Comparison of ENCODE assay signal across 9 cellular contexts in genomic region chr21:38798481-38798882, GRCh38. TPM values are rescaled to one million over a fixed set of nuclear protein-coding genes. Genes with fewer than 3 reads are reported as not detected.
A peak's percentile ranks its signal among the peaks of the same experiment; 100 is the strongest.
DNase-seq lines count a peak whose midpoint lies in the region; ATAC-seq, FAIRE-seq and TF ChIP-seq lines count a peak whose summit lies in the region.
"Had no signal": no experiment of that assay in that cellular context is flagged by ENCODE, and none has a peak within 500 bp of the region (broad histone marks: within the 10 kb centered on the region; RNA-seq: fewer than 3 reads in every experiment).

No MANE protein-coding gene starts in this region.

- H3K4me2 ChIP-seq in K562 (ENCODE audit: insufficient read depth, low read length) = peak overlapping the region; percentile 61

- POLR2A ChIA-PET in K562 (lab: Yijun Ruan, JAX) = interaction anchor here (1.6 to 1.9 kb wide), 2 partner anchors 11 to 12 kb away, joined by 5 to 7 read pairs; no protein-coding TSS in a partner anchor

- no peaks in the 10 kb centered on the region for H3K9me3 Mint-ChIP-seq in activated T-cell treated with anti-CD3 and anti-CD28 coated beads, Interleukin-2, amount 50 U/mL, for 72 hours
- H3K9me3 Mint-ChIP-seq in activated T-cell treated with anti-CD3 and anti-CD28 coated beads, Interleukin-2, amount 50 U/mL, for 24 hours = no peaks in the 10 kb centered on the region

- in situ Hi-C loops in K562 (cut with MboI) = no loop called here

- H3K4me3 ChIP-seq in K562 = no peak overlapping the region

- peak overlapping the region; percentile 58 for H3K27ac ChIP-seq in K562 (ENCODE audit: extremely low read depth, low read depth, low read length)
- H3K27ac ChIP-seq: parathyroid adenoma had no signal

- no peak for TF ChIP-seq POLR2A in K562 (conservative IDR thresholded peaks at IDR 0.05)

- TF ChIP-seq RAD21 in K562 (CRISPR knock-in tag; conservative IDR thresholded peaks at IDR 0.05 in 1 of 2, IDR thresholded peaks at IDR 0.05 in 1 of 2) = peak in 1 of 2 experiments; percentile 23; a peak in 1 of 4 replicates

- intact Hi-C loops in K562 (cut with micrococcal nuclease) = no loop called here

- H3K4me1 Mint-ChIP-seq in activated T-cell treated with anti-CD3 and anti-CD28 coated beads, Interleukin-2, amount 50 U/mL, for 72 hours (ENCODE audit: low read depth) = peaks cover 53% of the 10 kb centered on the region
- peaks cover 14% of the 10 kb centered on the region for H3K4me1 Mint-ChIP-seq in activated T-cell treated with anti-CD3 and anti-CD28 coated beads, Interleukin-2, amount 50 U/mL, for 24 hours (ENCODE audit: low read depth)

- H3K9me1 ChIP-seq in K562 (ENCODE audit: control insufficient read depth, insufficient read depth, low read length) = no peaks in the 10 kb centered on the region

- DNase-seq in activated T-cell treated with anti-CD3 and anti-CD28 coated beads, Interleukin-2, amount 50 U/mL, for 72 hours = peak; percentile 57 to 61
- DNase-seq in activated T-cell treated with anti-CD3 and anti-CD28 coated beads, Interleukin-2, amount 50 U/mL, for 24 hours = no peak
- DNase-seq in LoVo (ENCODE audit: low spot score) = peak; percentile 93
- peak; percentile 79 to 94 (median 83) for DNase-seq in K562 (ENCODE audit: extremely low read depth in 1 of 4, low spot score in 3 of 4)
- DNase-seq in stimulated activated CD8-positive, alpha-beta memory T cell treated with anti-CD3 and anti-CD28 coated beads, Interleukin-4, amount 100 ng/mL, for 48 hours = peak; percentile 52
- no peak for DNase-seq in C1 segment of cervical spinal cord (lab: John Stamatoyannopoulos, UW)
- no peak for DNase-seq in GOT3 (lab: John Stamatoyannopoulos, UW)
- DNase-seq in SW 1271 (lab: John Stamatoyannopoulos, UW) = no peak

- CTCF ChIA-PET in K562 (lab: Yijun Ruan, JAX; ENCODE audit: low intra/inter-chr PET ratio) = interaction anchor here (0.6 kb wide), 1 partner anchor 481 kb away, joined by 3 read pairs; no protein-coding TSS in a partner anchor

- peak overlapping the region; percentile 70 for H3K27ac Mint-ChIP-seq in activated T-cell treated with anti-CD3 and anti-CD28 coated beads, Interleukin-2, amount 50 U/mL, for 72 hours
- H3K27ac Mint-ChIP-seq in activated T-cell treated with anti-CD3 and anti-CD28 coated beads, Interleukin-2, amount 50 U/mL, for 24 hours = no peak overlapping the region

- ATAC-seq in activated T-cell treated with anti-CD3 and anti-CD28 coated beads, Interleukin-2, amount 50 U/mL, for 72 hours (replicated peaks in 1 of 2) = peak; percentile 78
- peak; percentile 89 for ATAC-seq in K562

- no peak for TF ChIP-seq CTCF in K562 (IDR thresholded peaks at IDR 0.05 in 2 of 3, conservative IDR thresholded peaks at IDR 0.05 in 1 of 3; ENCODE audit: insufficient read depth in 2 of 3, low read depth in 1 of 3, low read length in 3 of 3)

- H4K20me1 ChIP-seq in K562 (replicated peaks; ENCODE audit: control insufficient read depth, insufficient read depth, low read length) = no peaks in the 10 kb centered on the region

- peak overlapping the region; percentile 40 to 55; a peak in 3 of 4 replicates for H3K9ac ChIP-seq in K562 (ENCODE audit: insufficient read depth in 1 of 2, low read depth in 2 of 2, low read length in 2 of 2)
- H3K9ac ChIP-seq: parathyroid adenoma had no signal

- H3K4me3 Mint-ChIP-seq in activated T-cell treated with anti-CD3 and anti-CD28 coated beads, Interleukin-2, amount 50 U/mL, for 72 hours = peak overlapping the region; percentile 54 to 73
- no peak overlapping the region for H3K4me3 Mint-ChIP-seq in activated T-cell treated with anti-CD3 and anti-CD28 coated beads, Interleukin-2, amount 50 U/mL, for 24 hours

- H3K79me2 ChIP-seq in K562 (ENCODE audit: control insufficient read depth, insufficient read depth, low read length) = no peaks in the 10 kb centered on the region
- H3K79me2 ChIP-seq: parathyroid adenoma had no signal

- H3K9me3 ChIP-seq in K562 (replicated peaks; ENCODE audit: control insufficient read depth, insufficient read depth, low read depth, low read length) = no peaks in the 10 kb centered on the region

- 2% methylated on average over 7 of the region's 7 CpGs for WGBS in K562 (ENCODE audit: insufficient coverage, low coverage, missing lambda C conversion rate)

- BruUV-seq in K562 (replicated peaks; lab: Mats Ljungman, UMichigan) = no TSS peak

- peaks cover 33% of the 10 kb centered on the region for H3K27me3 Mint-ChIP-seq in activated T-cell treated with anti-CD3 and anti-CD28 coated beads, Interleukin-2, amount 50 U/mL, for 72 hours (ENCODE audit: low read depth)
- peaks cover 8% of the 10 kb centered on the region for H3K27me3 Mint-ChIP-seq in activated T-cell treated with anti-CD3 and anti-CD28 coated beads, Interleukin-2, amount 50 U/mL, for 24 hours

- no peaks in the 10 kb centered on the region for H3K27me3 ChIP-seq in K562 (ENCODE audit: control insufficient read depth in 2 of 2, insufficient read depth in 2 of 2, low read length in 2 of 2)

- peaks cover 26 to 48% of the 10 kb centered on the region in 2 experiments for H3K4me1 ChIP-seq in K562 (replicated peaks in 1 of 2; ENCODE audit: control insufficient read depth in 2 of 2, insufficient read depth in 2 of 2, low read length in 2 of 2)
- H3K4me1 ChIP-seq: parathyroid adenoma had no signal

- H3K36me3 Mint-ChIP-seq in activated T-cell treated with anti-CD3 and anti-CD28 coated beads, Interleukin-2, amount 50 U/mL, for 72 hours (ENCODE audit: insufficient read depth in 2 of 2) = no peaks in the 10 kb centered on the region
- no peaks in the 10 kb centered on the region for H3K36me3 Mint-ChIP-seq in activated T-cell treated with anti-CD3 and anti-CD28 coated beads, Interleukin-2, amount 50 U/mL, for 24 hours (ENCODE audit: low read depth)

- FAIRE-seq in K562 (lab: Jason Lieb, UNC) = peak; percentile 91

- no peak for TF ChIP-seq EP300 in K562 (IDR thresholded peaks at IDR 0.05; ENCODE audit: low read length)

- no peaks in the 10 kb centered on the region for H3K36me3 ChIP-seq in K562 (ENCODE audit: control insufficient read depth, insufficient read depth, low read length)

- H2AFZ ChIP-seq in K562 (ENCODE audit: low read depth, low read length) = peak overlapping the region; percentile 91
- H2AFZ ChIP-seq: parathyroid adenoma had no signal

TF ChIP-seq in K562, 482 proteins besides CTCF, POLR2A, EP300 and RAD21 (continues in another document):
- TF ChIP-seq ZFP91 (CRISPR knock-in tag; IDR thresholded peaks at IDR 0.05) = no peak
- TF ChIP-seq ZBTB17 (CRISPR knock-in tag; IDR thresholded peaks at IDR 0.05) = no peak
- TF ChIP-seq ID3 (CRISPR knock-in tag; IDR thresholded peaks at IDR 0.05) = no peak
- TF ChIP-seq ID3 (tag; IDR thresholded peaks at IDR 0.05) = no peak
- TF ChIP-seq BCL6 (CRISPR knock-in tag; IDR thresholded peaks at IDR 0.05) = no peak
- peak; percentile 99 for TF ChIP-seq NFIC (IDR thresholded peaks at IDR 0.05)
- TF ChIP-seq MEIS2 (IDR thresholded peaks at IDR 0.05; ENCODE audit: partially characterized antibody) = no peak
- no peak for TF ChIP-seq XRCC4 (IDR thresholded peaks at IDR 0.05; ENCODE audit: extremely low read depth, insufficient read depth, insufficient read length)
- TF ChIP-seq ELK1 (CRISPR knock-in tag; IDR thresholded peaks at IDR 0.05) = no peak

RNA-seq across cellular contexts. Expression of gene ETS2, which starts 7.2 kb away (rescaled TPM):
- 100 to 1,000 TPM; 122 to 134 TPM for total RNA-seq in activated T-cell treated with anti-CD3 and anti-CD28 coated beads, Interleukin-2, amount 50 U/mL, for 72 hours
- 11.0 and 16.7 TPM in 2 replicates for total RNA-seq in K562 (2011; cell fraction: chromatin; rRNA removed; ENCODE audit: low replicate concordance)
- total RNA-seq in K562 (2011; cell fraction: nucleolus; rRNA removed) = 10.9 and 16.3 TPM in 2 replicates
- 9.7 and 11.9 TPM in 2 replicates for total RNA-seq in K562 (2011; cell fraction: nucleoplasm; rRNA removed)
- total RNA-seq in K562 (2014; rRNA removed) (12.2 and 13.1 TPM in 2 replicates), K562 (2014; rRNA removed; fragmentation: Illumina TruSeq; extraction: Trizol) (11.2 and 11.5 TPM in 2 replicates), K562 (2015; rRNA removed; fragmentation: Illumina TruSeq; extraction: Trizol) (14.0 and 15.4 TPM in 2 replicates), K562 (2021) (24.4 and 26.2 TPM in 2 replicates)
- polyA plus RNA-seq in K562 (2011; rRNA removed) (8.7 and 10.5 TPM in 2 replicates), K562 (2014; fragmentation: Illumina TruSeq; extraction: Trizol) (17.9 and 24.2 TPM in 2 replicates), K562 (2014; fragmentation: Nextera tagmentation; extraction: Ambion mirVana) (1 to 10 TPM; 1.7 to 2.2 TPM), K562 (2014; rRNA removed) (12.8 and 13.7 TPM in 2 replicates)
- 5.4 and 6.5 TPM in 2 replicates for polyA plus RNA-seq in K562 (2011; cell fraction: cytosol; rRNA removed)
- polyA plus RNA-seq in K562 (2011; cell fraction: nucleus; rRNA removed) = 17.0 and 22.9 TPM in 2 replicates
- 12.5 and 19.4 TPM in 2 replicates for polyA plus RNA-seq in K562 (2012)
- polyA minus RNA-seq in K562 (2011; rRNA and poly(A)+ RNA removed) = 6.7 and 7.2 TPM in 2 replicates
- 7.4 and 11.6 TPM in 2 replicates for polyA minus RNA-seq in K562 (2011; cell fraction: cytosol; rRNA and poly(A)+ RNA removed)
- polyA minus RNA-seq in K562 (2011; cell fraction: nucleus; rRNA and poly(A)+ RNA removed) = 9.2 and 9.9 TPM in 2 replicates

Comparison
In these comparisons a context has a peak if more than half of its experiments do, and no peak if none do; other contexts are left out.
1. DNase-seq: peak in activated T-cell treated with anti-CD3 and anti-CD28 coated beads, Interleukin-2, amount 50 U/mL, for 72 hours (2 of 2), LoVo (single experiment), K562 (4 of 4) and stimulated activated CD8-positive, alpha-beta memory T cell treated with anti-CD3 and anti-CD28 coated beads, Interleukin-4, amount 100 ng/mL, for 48 hours (single experiment); none in activated T-cell treated with anti-CD3 and anti-CD28 coated beads, Interleukin-2, amount 50 U/mL, for 24 hours (single experiment), C1 segment of cervical spinal cord (0 of 14), GOT3 (single experiment) and SW 1271 (0 of 2).
2. RNA of gene ETS2, which starts 7.2 kb away (total RNA-seq): 122 to 134 TPM in activated T-cell treated with anti-CD3 and anti-CD28 coated beads, Interleukin-2, amount 50 U/mL, for 72 hours; 9.7 to 26.2 TPM in K562; every median in the first group is over 4 times any median in the second.